ENCODE assay signal across 8 cellular contexts in the genomic region with DNA sequence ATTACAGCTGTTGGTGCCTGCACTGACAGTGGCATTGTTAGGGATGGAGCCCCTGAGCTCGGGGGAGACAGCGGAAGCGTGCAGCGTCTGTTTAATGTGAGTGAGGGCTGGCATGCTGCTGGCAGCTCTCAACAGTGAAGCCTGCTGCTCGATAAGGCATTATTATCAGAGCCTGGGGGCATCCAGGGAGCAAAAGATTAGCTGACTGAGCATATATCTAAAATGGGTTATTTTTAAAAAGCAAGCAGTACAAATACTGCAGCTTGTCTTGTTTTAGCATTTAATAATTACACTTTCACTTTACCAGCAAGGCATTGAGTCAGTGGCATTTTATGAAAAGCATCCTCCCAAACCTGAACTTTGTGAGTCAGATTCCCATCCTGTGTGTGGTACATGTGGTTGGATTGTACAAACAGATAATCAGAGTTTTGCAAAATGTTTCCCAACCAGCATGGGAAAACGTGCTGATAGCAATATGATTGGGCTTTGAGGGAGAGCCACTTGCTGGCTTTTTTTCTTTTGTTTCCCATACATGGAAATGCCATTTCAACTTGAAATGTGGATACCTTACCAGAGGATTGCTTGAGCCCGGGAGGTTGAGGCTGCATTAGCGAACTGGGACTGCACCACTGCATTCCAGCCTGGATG.
A peak's percentile ranks its signal among the peaks of the same experiment; 100 is the strongest.
DNase-seq lines count a peak whose midpoint lies in the region; ATAC-seq, FAIRE-seq and TF ChIP-seq lines count a peak whose summit lies in the region.

No MANE protein-coding gene starts in this region.

- H3K9me3 ChIP-seq in heart right ventricle (no peaks in the 10 kb centered on the region), spleen (no peaks in the 10 kb centered on the region)

- TF ChIP-seq CTCF in heart right ventricle (IDR thresholded peaks at IDR 0.05) (no peak), spleen (IDR thresholded peaks at IDR 0.05 in 8 of 11, conservative IDR thresholded peaks at IDR 0.05 in 3 of 11) (no peak)

- no peaks in the 10 kb centered on the region for H3K9me3 Mint-ChIP-seq in activated naive CD8-positive, alpha-beta T cell treated with anti-CD3 and anti-CD28 coated beads, Interleukin-2, amount 10 ng/mL, durations not matched to agents 7 days and 5 days

- peak overlapping the region; percentile 91 for H3K27ac Mint-ChIP-seq in activated naive CD8-positive, alpha-beta T cell treated with anti-CD3 and anti-CD28 coated beads, Interleukin-2, amount 10 ng/mL, durations not matched to agents 7 days and 5 days

- no peak for TF ChIP-seq POLR2A in spleen (IDR thresholded peaks at IDR 0.05)

- H3K4me1 ChIP-seq in heart right ventricle (peaks cover 15 to 99% (median 78%) of the 10 kb centered on the region in 9 donors), spleen (peaks cover 55 to 100% (median 85%) of the 10 kb centered on the region in 6 donors)

- H3K4me3 Mint-ChIP-seq in activated naive CD8-positive, alpha-beta T cell treated with anti-CD3 and anti-CD28 coated beads, Interleukin-2, amount 10 ng/mL, durations not matched to agents 7 days and 5 days: peak overlapping the region; percentile 90

- H3K4me3 ChIP-seq in heart right ventricle (peak overlapping the region in 8 of 10 donors; percentile 10 to 44 (median 29)), spleen (peak overlapping the region; percentile 16 to 63 (median 27))

- intact Hi-C loops in heart right ventricle (cut with DNase I) (loop anchor here in 8 of 10 donors (5.0 to 10.0 kb wide), 8 partner anchors 53 to 243 kb away; a partner anchor contains a TSS), spleen (cut with DNase I; ENCODE audit: low total_unique reads) (no loop called here)

- H3K27ac ChIP-seq in heart right ventricle (peak overlapping the region; percentile 49 to 97 (median 87)), spleen (peak overlapping the region; percentile 74 to 97 (median 96))

- FAIRE-seq in GM18507 (lab: Jason Lieb, UNC): peak; percentile 47

- DNase-seq in GM18507 (ENCODE audit: extremely low spot score, insufficient read length, low read depth) (no peak), NCI-H2227 (lab: John Stamatoyannopoulos, UW; ENCODE audit: unreplicated experiment) (peak; percentile 42), heart right ventricle (peak; percentile 45 to 54), spleen (peak; percentile 83), DMS53 treated with DMSO at 0.1 percent for 48 hours (lab: John Stamatoyannopoulos, UW; ENCODE audit: unreplicated experiment) (no peak), NCI-H82 treated with DMSO at 0.1 percent for 48 hours (lab: John Stamatoyannopoulos, UW; ENCODE audit: unreplicated experiment) (no peak), DMS79 treated with DMSO at 0.1 percent for 48 hours (lab: John Stamatoyannopoulos, UW) (no peak)
- DNase-seq in activated naive CD8-positive, alpha-beta T cell treated with anti-CD3 and anti-CD28 coated beads, Interleukin-2, amount 10 ng/mL, durations not matched to agents 7 days and 5 days: no peak

- no peak for ATAC-seq in activated naive CD8-positive, alpha-beta T cell treated with anti-CD3 and anti-CD28 coated beads, Interleukin-2, amount 10 ng/mL, durations not matched to agents 7 days and 5 days (ENCODE audit: low read depth)
- ATAC-seq in heart right ventricle: peak in 7 of 8 donors; percentile 29 to 78 (median 63)

- H3K27me3 Mint-ChIP-seq in activated naive CD8-positive, alpha-beta T cell treated with anti-CD3 and anti-CD28 coated beads, Interleukin-2, amount 10 ng/mL, durations not matched to agents 7 days and 5 days: no peaks in the 10 kb centered on the region

- peaks cover 31% of the 10 kb centered on the region for H3K36me3 Mint-ChIP-seq in activated naive CD8-positive, alpha-beta T cell treated with anti-CD3 and anti-CD28 coated beads, Interleukin-2, amount 10 ng/mL, durations not matched to agents 7 days and 5 days

- WGBS in heart right ventricle, 2 donors: 19 to 28% methylated on average over 8 of the region's 8 CpGs
- WGBS in spleen, 5 donors: 19 to 26% (median 26%) methylated on average over 8 of the region's 8 CpGs

- no peaks in the 10 kb centered on the region for H3K27me3 ChIP-seq in heart right ventricle
- H3K27me3 ChIP-seq in spleen (replicated peaks in 1 of 7): no peaks in the 10 kb centered on the region

- POLR2A ChIA-PET in activated naive CD8-positive, alpha-beta T cell treated with anti-CD3 and anti-CD28 coated beads, Interleukin-2, amount 10 ng/mL, durations not matched to agents 7 days and 5 days (lab: Charles Lee): interaction anchor here (0.6 to 2.3 kb wide), 7 partner anchors 11 to 225 kb away, joined by 3 to 5 read pairs (median 4); a partner anchor contains a TSS

- H3K4me1 Mint-ChIP-seq in activated naive CD8-positive, alpha-beta T cell treated with anti-CD3 and anti-CD28 coated beads, Interleukin-2, amount 10 ng/mL, durations not matched to agents 7 days and 5 days: peaks cover 85% of the 10 kb centered on the region

- H3K36me3 ChIP-seq in heart right ventricle (no peaks in the 10 kb centered on the region), spleen (peaks cover 0 to 3% (median 0%) of the 10 kb centered on the region in 6 donors)

Comparison
In these comparisons a context has a peak if more than half of its experiments do, and no peak if none do; other contexts are left out.
1. DNase-seq: peak in NCI-H2227 (single experiment), heart right ventricle (2 of 2) and spleen (single experiment); none in GM18507 (single experiment), activated naive CD8-positive, alpha-beta T cell treated with anti-CD3 and anti-CD28 coated beads, Interleukin-2, amount 10 ng/mL, durations not matched to agents 7 days and 5 days (single experiment), DMS53 treated with DMSO at 0.1 percent for 48 hours (single experiment), NCI-H82 treated with DMSO at 0.1 percent for 48 hours (single experiment) and DMS79 treated with DMSO at 0.1 percent for 48 hours (single experiment).